In genomic region chr1:72064301-72064700, GRCh38 we compare ENCODE assay signal across 15 cellular contexts.
"Had no signal": no experiment of that assay in that cellular context is flagged by ENCODE, and none has a peak within 500 bp of the region (broad histone marks: within the 10 kb centered on the region; RNA-seq: fewer than 3 reads in every experiment).

No MANE protein-coding gene starts in this region.

- H3K9me3 ChIP-seq: colonic mucosa, pancreas, upper lobe of right lung had no signal

- H3K4me1 Mint-ChIP-seq: activated CD4-positive, alpha-beta T cell treated with anti-CD3 and anti-CD28 coated beads, Interleukin-2, amount 10 ng/mL, durations not matched to agents 7 days and 5 days; central memory CD8-positive, alpha-beta T cell had no signal

- DNase-seq: activated CD4-positive, alpha-beta T cell treated with anti-CD3 and anti-CD28 coated beads, Interleukin-2, amount 10 ng/mL, durations not matched to agents 7 days and 5 days; activated CD8-positive, alpha-beta T cell treated with anti-CD3 and anti-CD28 coated beads, Interleukin-2, amount 10 ng/mL, durations not matched to agents 7 days and 5 days; activated naive CD4-positive, alpha-beta T cell treated with anti-CD3 and anti-CD28 coated beads for 36 hours; activated T-cell treated with anti-CD3 and anti-CD28 coated beads, Interleukin-2, amount 50 U/mL, for 4 hours; anterior cingulate cortex; colonic mucosa; left colon; pancreas; stimulated activated CD8-positive, alpha-beta memory T cell treated with anti-CD3 and anti-CD28 coated beads, Interleukin-4, amount 100 ng/mL, for 48 hours; stimulated activated naive CD4-positive, alpha-beta T cell; upper lobe of right lung had no signal

- H3K9me3 Mint-ChIP-seq: activated CD4-positive, alpha-beta T cell treated with anti-CD3 and anti-CD28 coated beads, Interleukin-2, amount 10 ng/mL, durations not matched to agents 7 days and 5 days; activated naive CD4-positive, alpha-beta T cell treated with anti-CD3 and anti-CD28 coated beads for 36 hours; brain had no signal

- H3K27me3 Mint-ChIP-seq: activated CD4-positive, alpha-beta T cell treated with anti-CD3 and anti-CD28 coated beads, Interleukin-2, amount 10 ng/mL, durations not matched to agents 7 days and 5 days; brain; central memory CD8-positive, alpha-beta T cell had no signal

- H3K36me3 ChIP-seq: colonic mucosa, pancreas, upper lobe of right lung had no signal

- H3K27ac Mint-ChIP-seq: activated CD4-positive, alpha-beta T cell treated with anti-CD3 and anti-CD28 coated beads, Interleukin-2, amount 10 ng/mL, durations not matched to agents 7 days and 5 days; activated CD8-positive, alpha-beta T cell treated with anti-CD3 and anti-CD28 coated beads, Interleukin-2, amount 10 ng/mL, durations not matched to agents 7 days and 5 days; activated naive CD4-positive, alpha-beta T cell treated with anti-CD3 and anti-CD28 coated beads for 36 hours had no signal

- H3K4me1 ChIP-seq: colonic mucosa, pancreas, upper lobe of right lung had no signal

- H3K27me3 ChIP-seq: colonic mucosa, pancreas, upper lobe of right lung had no signal

- ATAC-seq: activated CD4-positive, CD25-positive, alpha-beta regulatory T cell treated with anti-CD3 and anti-CD28 coated beads, Interleukin-2, amount 50 U/mL, for 24 hours; activated CD8-positive, alpha-beta T cell treated with anti-CD3 and anti-CD28 coated beads, Interleukin-2, amount 10 ng/mL, durations not matched to agents 7 days and 5 days; activated T-cell treated with anti-CD3 and anti-CD28 coated beads, Interleukin-2, amount 50 U/mL, for 4 hours; left colon; pancreas; upper lobe of right lung had no signal

- H3K4me3 Mint-ChIP-seq: activated CD4-positive, alpha-beta T cell treated with anti-CD3 and anti-CD28 coated beads, Interleukin-2, amount 10 ng/mL, durations not matched to agents 7 days and 5 days; activated CD8-positive, alpha-beta T cell treated with anti-CD3 and anti-CD28 coated beads, Interleukin-2, amount 10 ng/mL, durations not matched to agents 7 days and 5 days; activated naive CD4-positive, alpha-beta T cell treated with anti-CD3 and anti-CD28 coated beads for 36 hours; activated T-cell treated with anti-CD3 and anti-CD28 coated beads, Interleukin-2, amount 50 U/mL, for 4 hours; brain; central memory CD8-positive, alpha-beta T cell had no signal

- H3K27ac ChIP-seq: colonic mucosa, pancreas, upper lobe of right lung had no signal

- H3K36me3 Mint-ChIP-seq: brain had no signal

- H3K4me3 ChIP-seq: colonic mucosa, lung, pancreas, upper lobe of right lung had no signal
